Comparison of ENCODE assay signal across 1 cellular context in genomic region chr18:55346961-55347740, GRCh38.
TF ChIP-seq lines count a peak whose summit lies in the region.

No MANE protein-coding gene starts in this region.

TF ChIP-seq in WTC11, 78 proteins besides CTCF, POLR2A, EP300 and RAD21 (continued from another document):
- no peak for TF ChIP-seq CDX4 (CRISPR knock-in tag; IDR thresholded peaks at IDR 0.05; ENCODE audit: borderline replicate concordance)
- no peak for TF ChIP-seq JUN (CRISPR knock-in tag; IDR thresholded peaks at IDR 0.05)
- TF ChIP-seq ZNF396 (CRISPR knock-in tag; IDR thresholded peaks at IDR 0.05; ENCODE audit: borderline replicate concordance) = no peak
- no peak for TF ChIP-seq ZNF219 (CRISPR knock-in tag; IDR thresholded peaks at IDR 0.05; ENCODE audit: borderline replicate concordance)
- TF ChIP-seq FOXP1 (CRISPR knock-in tag; IDR thresholded peaks at IDR 0.05; ENCODE audit: borderline replicate concordance) = no peak
- no peak for TF ChIP-seq NFYB (CRISPR knock-in tag; conservative IDR thresholded peaks at IDR 0.05; ENCODE audit: low read depth)
- TF ChIP-seq RORB (CRISPR knock-in tag; IDR thresholded peaks at IDR 0.05) = no peak
- TF ChIP-seq NR2C2 (CRISPR knock-in tag; IDR thresholded peaks at IDR 0.05) = no peak
- no peak for TF ChIP-seq SOX15 (CRISPR knock-in tag; IDR thresholded peaks at IDR 0.05)
- TF ChIP-seq, protein P1, sequence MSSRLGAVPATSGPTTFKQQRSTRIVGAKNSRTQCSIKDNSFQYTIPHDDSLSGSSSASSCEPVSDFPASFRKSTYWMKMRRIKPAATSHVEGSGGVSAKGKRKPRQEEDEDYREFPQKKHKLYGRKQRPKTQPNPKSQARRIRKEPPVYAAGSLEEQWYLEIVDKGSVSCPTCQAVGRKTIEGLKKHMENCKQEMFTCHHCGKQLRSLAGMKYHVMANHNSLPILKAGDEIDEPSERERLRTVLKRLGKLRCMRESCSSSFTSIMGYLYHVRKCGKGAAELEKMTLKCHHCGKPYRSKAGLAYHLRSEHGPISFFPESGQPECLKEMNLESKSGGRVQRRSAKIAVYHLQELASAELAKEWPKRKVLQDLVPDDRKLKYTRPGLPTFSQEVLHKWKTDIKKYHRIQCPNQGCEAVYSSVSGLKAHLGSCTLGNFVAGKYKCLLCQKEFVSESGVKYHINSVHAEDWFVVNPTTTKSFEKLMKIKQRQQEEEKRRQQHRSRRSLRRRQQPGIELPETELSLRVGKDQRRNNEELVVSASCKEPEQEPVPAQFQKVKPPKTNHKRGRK (CRISPR knock-in tag; IDR thresholded peaks at IDR 0.05; ENCODE audit: borderline replicate concordance) = no peak
- no peak for TF ChIP-seq ETV6 (CRISPR knock-in tag; IDR thresholded peaks at IDR 0.05)
